Comparison of ENCODE assay signal across 1 cellular context in genomic region chr10:50325449-50326188, GRCh38.
TF ChIP-seq lines count a peak whose summit lies in the region.

No MANE protein-coding gene starts in this region.

TF ChIP-seq in K562, 482 proteins besides CTCF, POLR2A, EP300 and RAD21 (continued from another document):
- TF ChIP-seq E2F6 (IDR thresholded peaks at IDR 0.05; ENCODE audit: borderline replicate concordance in 1 of 2, extremely low read depth in 1 of 2, insufficient read depth in 1 of 2, insufficient read length in 1 of 2, low read depth in 1 of 2, low read length in 1 of 2, poor library complexity in 1 of 2, severe bottlenecking in 1 of 2) (peak in 1 of 2 experiments; percentile 44), ZNF583 (CRISPR knock-in tag; IDR thresholded peaks at IDR 0.05) (peak; percentile 34; the same call in 1 of the 2 replicates), ZNF668 (CRISPR knock-in tag; IDR thresholded peaks at IDR 0.05) (peak; percentile 35; the same call in 1 of the 2 replicates)
